In genomic region chr7:36736090-36736826, GRCh38 we compare ENCODE assay signal across 12 cellular contexts. TPM values are rescaled to one million over a fixed set of nuclear protein-coding genes. Genes with fewer than 3 reads are reported as not detected.
DNase-seq lines count a peak whose midpoint lies in the region; ATAC-seq and TF ChIP-seq lines count a peak whose summit lies in the region.
"Had no signal": no experiment of that assay in that cellular context is flagged by ENCODE, and none has a peak within 500 bp of the region (broad histone marks: within the 10 kb centered on the region; RNA-seq: fewer than 3 reads in every experiment).

No MANE protein-coding gene starts in this region.

- peaks cover 8% of the 10 kb centered on the region for H3K4me1 ChIP-seq in CD4-positive, CD25-positive, alpha-beta regulatory T cell (ENCODE audit: control insufficient read depth, insufficient read depth, low read length, poor library complexity, severe bottlenecking)
- H3K4me1 ChIP-seq in MM.1S (ENCODE audit: low read length) = peaks cover 11% of the 10 kb centered on the region
- peaks cover 4% of the 10 kb centered on the region for H3K4me1 ChIP-seq in mesenchymal stem cell (ENCODE audit: control insufficient read depth, insufficient read depth, low read depth, low read length)
- H3K4me1 ChIP-seq in esophagus muscularis mucosa = peaks cover 0 to 9% (median 0%) of the 10 kb centered on the region in 4 donors
- H3K4me1 ChIP-seq: gastrocnemius medialis had no signal

- no peak overlapping the region for H2BK12ac ChIP-seq in mesenchymal stem cell (ENCODE audit: low read length in 2 of 2)

- no peaks in the 10 kb centered on the region for H4K20me1 ChIP-seq in MM.1S (ENCODE audit: insufficient read depth, low read length)

- no peak overlapping the region for H3K27ac ChIP-seq in CD4-positive, CD25-positive, alpha-beta regulatory T cell (ENCODE audit: insufficient read depth, low read length, poor library complexity, severe bottlenecking)
- H3K27ac ChIP-seq in MM.1S (ENCODE audit: low read length) = no peak overlapping the region
- no peak overlapping the region for H3K27ac ChIP-seq in mesenchymal stem cell (ENCODE audit: low read length, poor library complexity, severe bottlenecking)
- H3K27ac ChIP-seq in esophagus muscularis mucosa (replicated peaks in 1 of 4) = no peak overlapping the region
- H3K27ac ChIP-seq: C4-2B had no signal

- no peaks in the 10 kb centered on the region for H3K9me3 ChIP-seq in CD4-positive, CD25-positive, alpha-beta regulatory T cell (ENCODE audit: control insufficient read depth in 2 of 2, low read length in 2 of 2)
- no peaks in the 10 kb centered on the region for H3K9me3 ChIP-seq in MM.1S (replicated peaks; ENCODE audit: insufficient read depth, low read length)
- peaks cover 3% of the 10 kb centered on the region for H3K9me3 ChIP-seq in mesenchymal stem cell (ENCODE audit: control insufficient read depth, low read length)
- peaks cover 0 to 4% (median 0%) of the 10 kb centered on the region in 4 donors for H3K9me3 ChIP-seq in esophagus muscularis mucosa
- H3K9me3 ChIP-seq: gastrocnemius medialis had no signal

- H3K14ac ChIP-seq in mesenchymal stem cell (ENCODE audit: low read length in 2 of 2) = no peak overlapping the region

- H3K27me3 ChIP-seq in CD4-positive, CD25-positive, alpha-beta regulatory T cell (ENCODE audit: control insufficient read depth, insufficient read depth, low read length) = no peaks in the 10 kb centered on the region
- H3K27me3 ChIP-seq in MM.1S (replicated peaks; ENCODE audit: insufficient read depth, low read length) (no peaks in the 10 kb centered on the region), mesenchymal stem cell (ENCODE audit: control insufficient read depth in 1 of 2, insufficient read depth in 1 of 2, low read length in 2 of 2) (peaks cover 0 to 3% of the 10 kb centered on the region in 2 experiments), esophagus muscularis mucosa (no peaks in the 10 kb centered on the region)
- H3K27me3 ChIP-seq: gastrocnemius medialis had no signal

- no peaks in the 10 kb centered on the region for H3K27me3 Mint-ChIP-seq in CD4-positive, CD25-positive, alpha-beta regulatory T cell

- no peaks in the 10 kb centered on the region for H3K79me2 ChIP-seq in MM.1S (ENCODE audit: low read length)

- H4K91ac ChIP-seq in mesenchymal stem cell (ENCODE audit: low read length) = no peak overlapping the region

- no peak overlapping the region for H3K4ac ChIP-seq in mesenchymal stem cell (ENCODE audit: low read depth in 1 of 2, low read length in 2 of 2)

- peak overlapping the region in 2 of 4 donors; percentile 44 to 58 for H3K4me3 Mint-ChIP-seq in CD4-positive, CD25-positive, alpha-beta regulatory T cell

- peak overlapping the region; percentile 44; the same call in 1 of the 2 replicates for H3K4me2 ChIP-seq in MM.1S (ENCODE audit: low read depth, low read length)
- no peak overlapping the region for H3K4me2 ChIP-seq in mesenchymal stem cell (ENCODE audit: low read length, poor library complexity, severe bottlenecking)

- TF ChIP-seq EP300 in esophagus muscularis mucosa (IDR thresholded peaks at IDR 0.05) = no peak

- no peak overlapping the region for H2AFZ ChIP-seq in MM.1S (ENCODE audit: low read length)
- H2AFZ ChIP-seq in mesenchymal stem cell (ENCODE audit: low read depth, low read length) = no peak overlapping the region

- no peak overlapping the region for H4K8ac ChIP-seq in mesenchymal stem cell (ENCODE audit: low read length)

- ATAC-seq in CD4-positive, CD25-positive, alpha-beta regulatory T cell (ENCODE audit: low read depth in 2 of 2) = no peak
- ATAC-seq in GM18907 (IDR thresholded peaks at IDR 0.05; ENCODE audit: unreplicated experiment) (peak; percentile 28), GM21528 (IDR thresholded peaks at IDR 0.05; ENCODE audit: low FRiP score, unreplicated experiment) (no peak)
- ATAC-seq: gastrocnemius medialis had no signal

- no peak overlapping the region for H2BK5ac ChIP-seq in mesenchymal stem cell (ENCODE audit: low read depth, low read length, poor library complexity, severe bottlenecking)

- no peaks in the 10 kb centered on the region for H3K79me1 ChIP-seq in mesenchymal stem cell (replicated peaks; ENCODE audit: low read length, poor library complexity, severe bottlenecking)

- H2AK5ac ChIP-seq in mesenchymal stem cell (ENCODE audit: low read length, severe bottlenecking) = peak overlapping the region; percentile 4

- H3K23ac ChIP-seq in mesenchymal stem cell (ENCODE audit: low read length in 2 of 2) = no peak overlapping the region

- peaks cover 0 to 6% (median 3%) of the 10 kb centered on the region in 7 donors for H3K9me3 Mint-ChIP-seq in CD4-positive, CD25-positive, alpha-beta regulatory T cell

- no peaks in the 10 kb centered on the region for H3K36me3 ChIP-seq in CD4-positive, CD25-positive, alpha-beta regulatory T cell (ENCODE audit: control insufficient read depth, insufficient read depth, low read length)
- no peaks in the 10 kb centered on the region for H3K36me3 ChIP-seq in MM.1S (replicated peaks; ENCODE audit: insufficient read depth, low read length)
- H3K36me3 ChIP-seq in mesenchymal stem cell (ENCODE audit: control insufficient read depth in 1 of 2, insufficient read depth in 2 of 2, low read depth in 1 of 2, low read length in 2 of 2) = no peaks in the 10 kb centered on the region
- no peaks in the 10 kb centered on the region for H3K36me3 ChIP-seq in esophagus muscularis mucosa
- H3K36me3 ChIP-seq: gastrocnemius medialis had no signal

- H3K18ac ChIP-seq in mesenchymal stem cell (ENCODE audit: low read depth in 1 of 2, low read length in 2 of 2) = no peak overlapping the region

- peak overlapping the region in 2 of 3 donors; percentile 43 to 68 for H3K27ac Mint-ChIP-seq in CD4-positive, CD25-positive, alpha-beta regulatory T cell

- no peak overlapping the region for H2BK120ac ChIP-seq in mesenchymal stem cell (ENCODE audit: low read depth, low read length)

- TF ChIP-seq POLR2A in esophagus muscularis mucosa (IDR thresholded peaks at IDR 0.05; ENCODE audit: low read depth) = no peak

- peak overlapping the region; percentile 7 for H3K4me3 ChIP-seq in CD4-positive, CD25-positive, alpha-beta regulatory T cell (ENCODE audit: low read depth, low read length)
- H3K4me3 ChIP-seq in MM.1S (ENCODE audit: low read length) (no peak overlapping the region), mesenchymal stem cell (ENCODE audit: insufficient read depth in 1 of 2, low read depth in 1 of 2, low read length in 2 of 2) (no peak overlapping the region), esophagus muscularis mucosa (no peak overlapping the region), foreskin fibroblast (ENCODE audit: low read depth in 1 of 2, low read length in 2 of 2) (no peak overlapping the region)
- H3K4me3 ChIP-seq: gastrocnemius medialis had no signal

- WGBS in mesenchymal stem cell = 86% methylated on average over 3 of the region's 3 CpGs
- WGBS in esophagus muscularis mucosa = 83% methylated on average over 3 of the region's 3 CpGs

- DNase-seq in CD4-positive, CD25-positive, alpha-beta regulatory T cell = no peak
- DNase-seq in MM.1S = no peak
- no peak for DNase-seq in mesenchymal stem cell
- DNase-seq in esophagus muscularis mucosa (ENCODE audit: extremely low spot score) = no peak
- no peak for DNase-seq in stimulated activated CD4-positive, alpha-beta T cell treated with anti-CD3 and anti-CD28 coated beads, Interleukin-4, amount 100 ng/mL, for 24 hours
- DNase-seq in foreskin fibroblast = no peak
- DNase-seq: gastrocnemius medialis, NCI-H2171 treated with DMSO at 0.1 percent for 48 hours had no signal

- H3K9ac ChIP-seq in MM.1S (ENCODE audit: low read length) (no peak overlapping the region), mesenchymal stem cell (ENCODE audit: low read length) (no peak overlapping the region)

- no peak overlapping the region for H2BK15ac ChIP-seq in mesenchymal stem cell (ENCODE audit: low read depth, poor library complexity, severe bottlenecking)

- H3K36me3 Mint-ChIP-seq in CD4-positive, CD25-positive, alpha-beta regulatory T cell = no peaks in the 10 kb centered on the region

- TF ChIP-seq CTCF in MM.1S (IDR thresholded peaks at IDR 0.05; ENCODE audit: low read length) = no peak
- TF ChIP-seq CTCF in esophagus muscularis mucosa (IDR thresholded peaks at IDR 0.05) = no peak
- no peak for TF ChIP-seq CTCF in foreskin fibroblast (IDR thresholded peaks at IDR 0.05; ENCODE audit: low read depth, low read length)

- H3F3A ChIP-seq in MM.1S (ENCODE audit: insufficient read depth, low read length) = peaks cover 3% of the 10 kb centered on the region; the same call in 1 of the 2 replicates

- H3K9me2 ChIP-seq in MM.1S (replicated peaks; ENCODE audit: insufficient read depth, low read length) = no peaks in the 10 kb centered on the region

- H3K4me1 Mint-ChIP-seq in CD4-positive, CD25-positive, alpha-beta regulatory T cell = peaks cover 9 to 13% (median 11%) of the 10 kb centered on the region in 4 donors

- intact Hi-C loops in esophagus muscularis mucosa (cut with DNase I) = no loop called here

RNA-seq across cellular contexts. Expression of gene AOAH, which starts 12.0 kb away (rescaled TPM):
- 5.7 TPM for total RNA-seq in CD4-positive, CD25-positive, alpha-beta regulatory T cell
- polyA plus RNA-seq in CD4-positive, CD25-positive, alpha-beta regulatory T cell = 1 to 10 TPM in 3 of 4 donors, under 1 TPM in 1; 0.46 to 3.5 (median 1.5) TPM
- not detected for polyA plus RNA-seq in mesenchymal stem cell (2013, experiment 1 of 2)
- not detected for polyA plus RNA-seq in mesenchymal stem cell (2013, experiment 2 of 2)
- 10 to 100 TPM in 1 of 4 donors, 1 to 10 TPM in 3; 2.0 to 16.1 (median 4.5) TPM for total RNA-seq in esophagus muscularis mucosa
- total RNA-seq: astrocyte had no signal
